Comparison of ENCODE assay signal across 11 cellular contexts in genomic region chr2:33529771-33530481, GRCh38. TPM values are rescaled to one million over a fixed set of nuclear protein-coding genes. Genes with fewer than 3 reads are reported as not detected.
A peak's percentile ranks its signal among the peaks of the same experiment; 100 is the strongest.
DNase-seq lines count a peak whose midpoint lies in the region; ATAC-seq, FAIRE-seq and TF ChIP-seq lines count a peak whose summit lies in the region.
"Had no signal": no experiment of that assay in that cellular context is flagged by ENCODE, and none has a peak within 500 bp of the region (broad histone marks: within the 10 kb centered on the region; RNA-seq: fewer than 3 reads in every experiment).

No MANE protein-coding gene starts in this region.

- H4K20me1 ChIP-seq in fibroblast of lung (ENCODE audit: control insufficient read depth, extremely low read depth, insufficient read depth, low read length), result no peaks in the 10 kb centered on the region

- no peaks in the 10 kb centered on the region for H3K27me3 ChIP-seq in fibroblast of lung (ENCODE audit: control insufficient read depth, insufficient read depth, low read length)
- H3K27me3 ChIP-seq in tibial nerve, result no peaks in the 10 kb centered on the region
- H3K27me3 ChIP-seq in adrenal gland, result no peaks in the 10 kb centered on the region

- TF ChIP-seq RAD21 in A549 (conservative IDR thresholded peaks at IDR 0.05 in 1 of 2, IDR thresholded peaks at IDR 0.05 in 1 of 2), result no peak

- no peaks in the 10 kb centered on the region for H3K79me2 ChIP-seq in fibroblast of lung (ENCODE audit: control insufficient read depth, insufficient read depth, low read length)

- H3K9me3 ChIP-seq in A549, result no peaks in the 10 kb centered on the region
- no peaks in the 10 kb centered on the region for H3K9me3 ChIP-seq in fibroblast of lung (ENCODE audit: control insufficient read depth, insufficient read depth, low read depth, low read length)
- H3K9me3 ChIP-seq in tibial nerve, result no peaks in the 10 kb centered on the region
- no peaks in the 10 kb centered on the region for H3K9me3 ChIP-seq in adrenal gland (replicated peaks in 1 of 3)

- no peaks in the 10 kb centered on the region for H3K27me3 Mint-ChIP-seq in T-cell
- H3K27me3 Mint-ChIP-seq: CD4-positive, alpha-beta T cell had no signal

- H3K4me1 ChIP-seq in A549 (peaks cover 8% of the 10 kb centered on the region; the same call in 2 of the 3 replicates), fibroblast of lung (ENCODE audit: control insufficient read depth, extremely low read depth, insufficient read depth, low read length) (peaks cover 13% of the 10 kb centered on the region), tibial nerve (peaks cover 0 to 9% (median 0%) of the 10 kb centered on the region in 4 donors), adrenal gland (replicated peaks in 1 of 2) (no peaks in the 10 kb centered on the region)

- no peaks in the 10 kb centered on the region for H3K9me3 Mint-ChIP-seq in T-cell
- H3K9me3 Mint-ChIP-seq: CD4-positive, alpha-beta T cell had no signal

- no peak for TF ChIP-seq POLR2A in A549 (IDR thresholded peaks at IDR 0.05; ENCODE audit: low read length)
- TF ChIP-seq POLR2A in tibial nerve (IDR thresholded peaks at IDR 0.05), result no peak
- no peak for TF ChIP-seq POLR2A in adrenal gland (IDR thresholded peaks at IDR 0.05)

- H3K9ac ChIP-seq in fibroblast of lung (ENCODE audit: insufficient read depth, low read length), result no peak overlapping the region

- CTCF ChIA-PET in A549 (lab: Yijun Ruan, JAX) (interaction anchor here (0.6 to 2.0 kb wide), 4 partner anchors 10 to 77 kb away, joined by 3 to 5 read pairs (median 4); no protein-coding TSS in a partner anchor), T-cell (lab: Charles Lee) (no interaction called here)

- peak overlapping the region; percentile 15; the same call in 2 of the 3 replicates for H3K4me2 ChIP-seq in A549
- no peak overlapping the region for H3K4me2 ChIP-seq in fibroblast of lung (ENCODE audit: extremely low read depth, insufficient read depth, low read length)

- no peak overlapping the region for H3K4me3 Mint-ChIP-seq in T-cell
- H3K4me3 Mint-ChIP-seq: CD4-positive, alpha-beta T cell had no signal

- POLR2A ChIA-PET in A549 (lab: Yijun Ruan, JAX) (no interaction called here), T-cell (lab: Charles Lee) (no interaction called here)

- no peak for FAIRE-seq in A549 (lab: Jason Lieb, UNC)

- intact Hi-C loops in adrenal gland (cut with DNase I), result no loop called here

- DNase-seq in A549 (ENCODE audit: low read depth in 1 of 2, low spot score in 1 of 2) (peak; percentile 15 to 48), GM20000 (ENCODE audit: low spot score) (peak; percentile 16), NCI-H226 (peak; percentile 92), fibroblast of lung (ENCODE audit: low read depth in 2 of 2) (peak; percentile 85 to 99), tibial nerve (ENCODE audit: low spot score in 2 of 2) (no peak), nucleus accumbens (lab: John Stamatoyannopoulos, UW) (no peak), T-cell (no peak), adrenal gland (no peak)
- DNase-seq: CD4-positive, alpha-beta T cell; effector CD8-positive, alpha-beta T cell; right cardiac atrium had no signal

- H3K27ac ChIP-seq in A549, result no peak overlapping the region
- H3K27ac ChIP-seq in fibroblast of lung (ENCODE audit: insufficient read depth, low read length), result peak overlapping the region; percentile 74
- no peak overlapping the region for H3K27ac ChIP-seq in tibial nerve
- H3K27ac ChIP-seq in adrenal gland, result no peak overlapping the region

- no peak overlapping the region for H3K4me3 ChIP-seq in A549
- no peak overlapping the region for H3K4me3 ChIP-seq in fibroblast of lung (replicated peaks in 1 of 4; ENCODE audit: control extremely low read depth in 1 of 4, insufficient read depth in 1 of 4, low read depth in 3 of 4, low read length in 4 of 4)
- no peak overlapping the region for H3K4me3 ChIP-seq in tibial nerve
- H3K4me3 ChIP-seq in adrenal gland, result no peak overlapping the region

- peak overlapping the region; percentile 79 for H2AFZ ChIP-seq in fibroblast of lung (ENCODE audit: low read length)

- peaks cover 0 to 8% (median 6%) of the 10 kb centered on the region in 3 donors for H3K4me1 Mint-ChIP-seq in T-cell

- TF ChIP-seq EP300 in A549 (IDR thresholded peaks at IDR 0.05) (no peak), tibial nerve (IDR thresholded peaks at IDR 0.05) (no peak)

- 69% methylated on average over 6 of the region's 6 CpGs for WGBS in A549 (ENCODE audit: missing lambda C conversion rate)
- WGBS in tibial nerve, 2 donors, result 82 to 85% methylated on average over 6 of the region's 6 CpGs
- WGBS in adrenal gland, 4 donors, result 74 to 81% (median 79%) methylated on average over 4 to 6 of the region's 6 CpGs

- H3K36me3 ChIP-seq in fibroblast of lung (ENCODE audit: control insufficient read depth, insufficient read depth, low read length) (no peaks in the 10 kb centered on the region), tibial nerve (no peaks in the 10 kb centered on the region), adrenal gland (replicated peaks in 1 of 2) (no peaks in the 10 kb centered on the region)

- TF ChIP-seq CTCF in A549 (IDR thresholded peaks at IDR 0.05) (no peak), GM20000 (IDR thresholded peaks at IDR 0.05; ENCODE audit: extremely low read depth, missing control alignments) (no peak), fibroblast of lung (conservative IDR thresholded peaks at IDR 0.05 in 1 of 2, IDR thresholded peaks at IDR 0.05 in 1 of 2; ENCODE audit: low read depth in 1 of 2, low read length in 2 of 2) (peak in 1 of 2 donors; percentile 12), tibial nerve (IDR thresholded peaks at IDR 0.05) (no peak), adrenal gland (IDR thresholded peaks at IDR 0.05) (no peak)

- ATAC-seq in A549 (peak; percentile 80 to 92), T-cell (replicated peaks in 1 of 4) (no peak)

- H3K27ac Mint-ChIP-seq in T-cell, result no peak overlapping the region
- H3K27ac Mint-ChIP-seq: CD4-positive, alpha-beta T cell had no signal

- peaks cover 25% of the 10 kb centered on the region for H3K36me3 Mint-ChIP-seq in T-cell

TF ChIP-seq in A549, 52 proteins besides CTCF, POLR2A, EP300 and RAD21:
- no peak for TF ChIP-seq MAX (IDR thresholded peaks at IDR 0.05)
- no peak for TF ChIP-seq FOSL2 (IDR thresholded peaks at IDR 0.05)
- TF ChIP-seq FOSL2 (CRISPR knock-in tag; IDR thresholded peaks at IDR 0.05), result peak; percentile 74

RNA-seq across cellular contexts. Expression of gene RASGRP3, which starts 53.5 kb away (rescaled TPM):
- polyA plus RNA-seq in A549 (2011; rRNA removed), result 1.7 and 3.1 TPM in 2 replicates
- polyA plus RNA-seq in A549 (2012; cell fraction: cytosol; rRNA removed), result 0.25 and 0.32 TPM in 2 replicates
- 0.25 and 0.48 TPM in 2 replicates for polyA plus RNA-seq in A549 (2012; cell fraction: nucleus; rRNA removed)
- polyA plus RNA-seq in A549 (2017; fragmentation: RNase III; extraction: RNeasy Plus Mini Kit Qiagen cat#74134 plus additional on column Dnase treatment), result 1.5 to 1.7 TPM (median 1.5 TPM) in 3 replicates
- 1.2 and 2.8 TPM in 2 replicates for polyA minus RNA-seq in A549 (2011; rRNA and poly(A)+ RNA removed)
- total RNA-seq in fibroblast of lung, result 0.26 and 0.50 TPM in 2 replicates
- polyA plus RNA-seq in fibroblast of lung, result 2.2 and 6.1 TPM in 2 replicates
- polyA plus RNA-seq in fibroblast of lung (2012), result 2.0 and 2.3 TPM in 2 replicates
- 2.0 and 12.6 TPM in 2 replicates for polyA minus RNA-seq in fibroblast of lung (ENCODE audit: low replicate concordance)
- 1 to 10 TPM; 2.4 to 5.4 (median 3.9) TPM for total RNA-seq in tibial nerve
- total RNA-seq in T-cell, result 1 to 10 TPM; 2.7 to 7.0 (median 4.4) TPM
- 10 to 100 TPM in 6 of 8 donors, 1 to 10 TPM in 2; 3.3 to 23.8 (median 11.0) TPM for total RNA-seq in adrenal gland
- polyA plus RNA-seq in adrenal gland, result 1 to 10 TPM; 2.5 to 8.2 (median 4.8) TPM

Comparison
In these comparisons a context has a peak if more than half of its experiments do, and no peak if none do; other contexts are left out.
1. ATAC-seq: peak in A549 (2 of 2); none in T-cell (0 of 4).
2. DNase-seq: peak in A549 (2 of 2), GM20000 (single experiment), NCI-H226 (single experiment) and fibroblast of lung (2 of 2); none in tibial nerve (0 of 2), nucleus accumbens (0 of 56), T-cell (0 of 34) and adrenal gland (0 of 7).